34 cellular contexts compared by ENCODE assay signal in the genomic region with DNA sequence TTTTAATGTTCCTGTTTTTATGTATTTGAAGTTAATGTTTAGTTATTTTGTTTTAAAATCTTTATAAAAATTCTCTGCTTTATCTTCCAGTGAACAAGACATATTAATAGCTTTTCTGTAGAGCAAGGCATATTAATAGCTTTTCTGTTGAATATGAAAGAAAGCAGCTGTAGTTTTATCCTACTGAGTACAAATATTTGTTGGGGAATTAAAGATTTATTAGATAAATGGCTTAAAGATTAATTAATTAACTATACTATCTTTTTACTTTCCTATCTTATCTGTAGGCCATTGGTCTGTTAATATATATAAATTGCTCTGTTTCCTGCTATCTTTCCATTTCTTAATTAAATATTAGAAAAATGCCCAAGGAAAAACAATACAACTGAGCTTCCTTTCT.
"Had no signal": no experiment of that assay in that cellular context is flagged by ENCODE, and none has a peak within 500 bp of the region (broad histone marks: within the 10 kb centered on the region; RNA-seq: fewer than 3 reads in every experiment).

No MANE protein-coding gene starts in this region.

- DNase-seq: activated CD4-positive, alpha-beta memory T cell treated with anti-CD3 and anti-CD28 coated beads, Interleukin-2, amount 10 ng/mL, durations not matched to agents 7 days and 5 days; activated CD4-positive, alpha-beta T cell treated with anti-CD3 and anti-CD28 coated beads for 1 hour; activated CD4-positive, alpha-beta T cell treated with anti-CD3 and anti-CD28 coated beads for 4 hours; activated CD4-positive, alpha-beta T cell treated with anti-CD3 and anti-CD28 coated beads, Interleukin-2, amount 10 ng/mL, durations not matched to agents 7 days and 5 days; activated CD4-positive, alpha-beta T cell treated with anti-CD3 and anti-CD28 coated beads, Interleukin-2, amount 50 U/mL, for 4 hours; activated CD8-positive, alpha-beta memory T cell treated with anti-CD3 and anti-CD28 coated beads, Interleukin-2, amount 10 ng/mL, durations not matched to agents 7 days and 5 days; activated CD8-positive, alpha-beta memory T cell treated with anti-CD3 and anti-CD28 coated beads, Interleukin-2, amount 50 U/mL, for 4 hours; activated effector memory CD4-positive, alpha-beta T cell treated with anti-CD3 and anti-CD28 coated beads, Interleukin-2, amount 50 U/mL, for 16 hours; activated naive CD4-positive, alpha-beta T cell treated with anti-CD3 and anti-CD28 coated beads for 36 hours; activated naive CD8-positive, alpha-beta T cell treated with anti-CD3 and anti-CD28 coated beads, Interleukin-2, amount 10 ng/mL, durations not matched to agents 7 days and 5 days; activated T-cell treated with anti-CD3 and anti-CD28 coated beads, Interleukin-2, amount 50 U/mL, for 1 hour; activated T-cell treated with anti-CD3 and anti-CD28 coated beads, Interleukin-2, amount 50 U/mL, for 48 hours; amniotic stem cell; anterior cingulate cortex; brain microvascular endothelial cell; dorsolateral prefrontal cortex; effector memory CD4-positive, alpha-beta T cell; endodermal cell; erythroblast; foreskin keratinocyte; gastrocnemius medialis; glutamatergic neuron; heart left ventricle; T-helper 2 cell had no signal

- FAIRE-seq: astrocyte, bronchial epithelial cell had no signal

- H3K4me3 ChIP-seq: coronary artery, dorsolateral prefrontal cortex, esophagus muscularis mucosa, gastrocnemius medialis, heart left ventricle had no signal

- H3K4me1 Mint-ChIP-seq: central memory CD8-positive, alpha-beta T cell had no signal

- H3K4me3 Mint-ChIP-seq: activated CD4-positive, alpha-beta memory T cell treated with anti-CD3 and anti-CD28 coated beads, Interleukin-2, amount 10 ng/mL, durations not matched to agents 7 days and 5 days; activated CD4-positive, alpha-beta T cell treated with anti-CD3 and anti-CD28 coated beads, Interleukin-2, amount 10 ng/mL, durations not matched to agents 7 days and 5 days; activated CD8-positive, alpha-beta memory T cell treated with anti-CD3 and anti-CD28 coated beads, Interleukin-2, amount 10 ng/mL, durations not matched to agents 7 days and 5 days; activated naive CD4-positive, alpha-beta T cell treated with anti-CD3 and anti-CD28 coated beads for 36 hours; activated naive CD4-positive, alpha-beta T cell treated with anti-CD3 and anti-CD28 coated beads, Interleukin-2, amount 50 U/mL, for 24 hours; activated naive CD8-positive, alpha-beta T cell treated with anti-CD3 and anti-CD28 coated beads, Interleukin-2, amount 10 ng/mL, durations not matched to agents 7 days and 5 days; activated T-helper 1 cell treated with anti-CD3 and anti-CD28 coated beads, Interleukin-12 subunit alpha, Interleukin-12 subunit beta, Interleukin-2, Interleukin-4 antibody, amounts not matched to agents 30 ng/mL and 10 ng/mL and 1 ng/mL, durations not matched to agents 14 hours and 24 hours and 36 hours; central memory CD8-positive, alpha-beta T cell; dendritic cell treated with granulocyte-macrophage colony-stimulating factor and Interleukin-4, amounts not matched to agents 40 ng/mL and 50 ng/mL, for 4 days; endodermal cell; WTC11 had no signal

- H3K36me3 ChIP-seq: brain microvascular endothelial cell, esophagus muscularis mucosa, gastrocnemius medialis, heart left ventricle had no signal

- H3K9me3 ChIP-seq: esophagus muscularis mucosa, gastrocnemius medialis, heart left ventricle had no signal

- H3K4me1 ChIP-seq: esophagus muscularis mucosa, foreskin keratinocyte, gastrocnemius medialis had no signal

- H3K27ac ChIP-seq: brain microvascular endothelial cell, coronary artery, dorsolateral prefrontal cortex, esophagus muscularis mucosa, foreskin keratinocyte, gastrocnemius medialis, heart left ventricle had no signal

- H3K27me3 Mint-ChIP-seq: activated CD4-positive, alpha-beta memory T cell treated with anti-CD3 and anti-CD28 coated beads, Interleukin-2, amount 10 ng/mL, durations not matched to agents 7 days and 5 days; activated CD4-positive, alpha-beta T cell treated with anti-CD3 and anti-CD28 coated beads, Interleukin-2, amount 10 ng/mL, durations not matched to agents 7 days and 5 days; activated CD8-positive, alpha-beta memory T cell treated with anti-CD3 and anti-CD28 coated beads, Interleukin-2, amount 10 ng/mL, durations not matched to agents 7 days and 5 days; activated naive CD4-positive, alpha-beta T cell treated with anti-CD3 and anti-CD28 coated beads, Interleukin-2, amount 50 U/mL, for 24 hours; activated naive CD8-positive, alpha-beta T cell treated with anti-CD3 and anti-CD28 coated beads, Interleukin-2, amount 10 ng/mL, durations not matched to agents 7 days and 5 days; central memory CD8-positive, alpha-beta T cell; dendritic cell treated with granulocyte-macrophage colony-stimulating factor and Interleukin-4, amounts not matched to agents 40 ng/mL and 50 ng/mL, for 4 days had no signal

- H3K27ac Mint-ChIP-seq: activated CD4-positive, alpha-beta memory T cell treated with anti-CD3 and anti-CD28 coated beads, Interleukin-2, amount 10 ng/mL, durations not matched to agents 7 days and 5 days; activated CD4-positive, alpha-beta T cell treated with anti-CD3 and anti-CD28 coated beads, Interleukin-2, amount 10 ng/mL, durations not matched to agents 7 days and 5 days; activated CD8-positive, alpha-beta memory T cell treated with anti-CD3 and anti-CD28 coated beads, Interleukin-2, amount 10 ng/mL, durations not matched to agents 7 days and 5 days; activated naive CD4-positive, alpha-beta T cell treated with anti-CD3 and anti-CD28 coated beads for 36 hours; activated naive CD8-positive, alpha-beta T cell treated with anti-CD3 and anti-CD28 coated beads, Interleukin-2, amount 10 ng/mL, durations not matched to agents 7 days and 5 days; activated T-helper 1 cell treated with anti-CD3 and anti-CD28 coated beads, Interleukin-12 subunit alpha, Interleukin-12 subunit beta, Interleukin-2, Interleukin-4 antibody, amounts not matched to agents 30 ng/mL and 10 ng/mL and 1 ng/mL, durations not matched to agents 14 hours and 24 hours and 36 hours; activated T-helper 2 cell treated with anti-CD3 and anti-CD28 coated beads, Interferon-gamma antibody, Interleukin-2, Interleukin-4, amounts not matched to agents 10 μg/mL and 5 μg/mL and 100 μg/mL, durations not matched to agents 14 hours and 24 hours and 36 hours; dendritic cell treated with granulocyte-macrophage colony-stimulating factor and Interleukin-4, amounts not matched to agents 40 ng/mL and 50 ng/mL, for 4 days; endodermal cell; WTC11 had no signal

- H3K36me3 Mint-ChIP-seq: WTC11 had no signal

- H3K9me3 Mint-ChIP-seq: activated CD4-positive, alpha-beta T cell treated with anti-CD3 and anti-CD28 coated beads, Interleukin-2, amount 10 ng/mL, durations not matched to agents 7 days and 5 days; activated naive CD4-positive, alpha-beta T cell treated with anti-CD3 and anti-CD28 coated beads for 36 hours; activated naive CD4-positive, alpha-beta T cell treated with anti-CD3 and anti-CD28 coated beads, Interleukin-2, amount 50 U/mL, for 24 hours; activated T-helper 1 cell treated with anti-CD3 and anti-CD28 coated beads, Interleukin-12 subunit alpha, Interleukin-12 subunit beta, Interleukin-2, Interleukin-4 antibody, amounts not matched to agents 30 ng/mL and 10 ng/mL and 1 ng/mL, durations not matched to agents 14 hours and 24 hours and 36 hours; activated T-helper 2 cell treated with anti-CD3 and anti-CD28 coated beads, Interferon-gamma antibody, Interleukin-2, Interleukin-4, amounts not matched to agents 10 μg/mL and 5 μg/mL and 100 μg/mL, durations not matched to agents 14 hours and 24 hours and 36 hours; central memory CD8-positive, alpha-beta T cell; dendritic cell treated with granulocyte-macrophage colony-stimulating factor and Interleukin-4, amounts not matched to agents 40 ng/mL and 50 ng/mL, for 4 days; endodermal cell; WTC11 had no signal

- H3K27me3 ChIP-seq: brain microvascular endothelial cell, dorsolateral prefrontal cortex, esophagus muscularis mucosa, foreskin keratinocyte, gastrocnemius medialis, heart left ventricle had no signal

- ATAC-seq: activated CD8-positive, alpha-beta memory T cell treated with anti-CD3 and anti-CD28 coated beads, Interleukin-2, amount 10 ng/mL, durations not matched to agents 7 days and 5 days; foreskin keratinocyte; gastrocnemius medialis; heart left ventricle; WTC11 had no signal
